8 cellular contexts compared by ENCODE assay signal in genomic region chr13:113209880-113210421, GRCh38. TPM values are rescaled to one million over a fixed set of nuclear protein-coding genes. Genes with fewer than 3 reads are reported as not detected.
DNase-seq lines count a peak whose midpoint lies in the region; ATAC-seq and TF ChIP-seq lines count a peak whose summit lies in the region.

No MANE protein-coding gene starts in this region.

- H3K27me3 ChIP-seq in liver (ENCODE audit: control insufficient read depth in 4 of 4, insufficient read depth in 4 of 4, low read length in 3 of 4): no peaks in the 10 kb centered on the region

- H3K27ac ChIP-seq in liver (ENCODE audit: low read depth in 1 of 2, low read length in 2 of 2): peak overlapping the region; percentile 71 to 85

- H3K9me3 ChIP-seq in liver (ENCODE audit: control insufficient read depth in 4 of 4, low read length in 3 of 4): no peaks in the 10 kb centered on the region

- peak overlapping the region; percentile 89 for H3K4me3 ChIP-seq in choroid plexus epithelial cell (ENCODE audit: low read depth, low read length)
- peak overlapping the region; percentile 71 to 97 (median 94) for H3K4me3 ChIP-seq in liver (ENCODE audit: low read depth in 1 of 3, low read length in 3 of 3)

- peak overlapping the region; percentile 5 to 55 for H3K9ac ChIP-seq in liver (ENCODE audit: low read depth in 1 of 2, low read length in 2 of 2)

- TF ChIP-seq CTCF in choroid plexus epithelial cell (conservative IDR thresholded peaks at IDR 0.05; ENCODE audit: low read depth, low read length) (no peak), liver (IDR thresholded peaks at IDR 0.05; ENCODE audit: low read depth, low read length, missing input control) (no peak)

- ATAC-seq in HG02678 (IDR thresholded peaks at IDR 0.05; ENCODE audit: unreplicated experiment): peak; percentile 32

- peak in 1 of 2 donors; percentile 8 for TF ChIP-seq RAD21 in liver (IDR thresholded peaks at IDR 0.05)

- H3K4me1 ChIP-seq in liver (ENCODE audit: control insufficient read depth in 4 of 4, insufficient read depth in 4 of 4, low read length in 3 of 4): peaks cover 9 to 48% (median 31%) of the 10 kb centered on the region in 4 donors

- peak; percentile 81 for DNase-seq in DMS53 (lab: John Stamatoyannopoulos, UW)
- no peak for DNase-seq in DMS53 treated with DMSO at 0.1 percent for 48 hours (lab: John Stamatoyannopoulos, UW; ENCODE audit: unreplicated experiment)
- DNase-seq in NCI-H1105 treated with DMSO at 0.1 percent for 48 hours (lab: John Stamatoyannopoulos, UW): peak; percentile 50
- peak; percentile 63 for DNase-seq in activated CD4-positive, alpha-beta T cell treated with anti-CD3 and anti-CD28 coated beads for 1 hour
- DNase-seq in choroid plexus epithelial cell (ENCODE audit: low read depth): peak; percentile 68
- peak; percentile 56 to 74 for DNase-seq in stimulated activated CD4-positive, alpha-beta T cell treated with anti-CD3 and anti-CD28 coated beads, Interleukin-4, amount 100 ng/mL, for 4 hours

- 2% methylated on average over 52 of the region's 52 CpGs for WGBS in liver

- peaks cover 0 to 2% (median under 1%) of the 10 kb centered on the region in 4 donors for H3K36me3 ChIP-seq in liver (ENCODE audit: control insufficient read depth in 4 of 4, insufficient read depth in 3 of 4, low read depth in 1 of 4, low read length in 3 of 4)

TF ChIP-seq in liver, 16 proteins besides CTCF, POLR2A, EP300 and RAD21:
- peak; percentile 11 for TF ChIP-seq YY1 (IDR thresholded peaks at IDR 0.05)
- TF ChIP-seq EGR1 (IDR thresholded peaks at IDR 0.05; ENCODE audit: low read depth in 2 of 2): no peak
- peak in 1 of 2 donors; percentile 17 for TF ChIP-seq GABPA (IDR thresholded peaks at IDR 0.05 in 1 of 2, conservative IDR thresholded peaks at IDR 0.05 in 1 of 2)
- TF ChIP-seq MAX (IDR thresholded peaks at IDR 0.05): peak; percentile 49

RNA-seq across cellular contexts. Expression of gene CUL4A, which starts 0.5 kb away (rescaled TPM):
- total RNA-seq in liver: 10 to 100 TPM; 64.1 to 89.4 TPM
- 10 to 100 TPM; 19.9 to 27.7 TPM for polyA plus RNA-seq in liver

RNA-seq across cellular contexts. Expression of gene PCID2, which starts 1.5 kb away (rescaled TPM):
- total RNA-seq in liver: 10 to 100 TPM; 30.6 to 39.1 TPM
- polyA plus RNA-seq in liver: 10 to 100 TPM; 13.8 to 14.7 TPM

RNA-seq across cellular contexts. Expression of gene PROZ, which starts 51.5 kb away (rescaled TPM):
- 10 to 100 TPM; 10.6 to 36.6 TPM for total RNA-seq in liver
- 10 to 100 TPM; 23.9 to 40.7 TPM for polyA plus RNA-seq in liver
